8 cellular contexts compared by ENCODE assay signal in genomic region chr6:132423839-132424238, GRCh38.
"Had no signal": no experiment of that assay in that cellular context is flagged by ENCODE, and none has a peak within 500 bp of the region (broad histone marks: within the 10 kb centered on the region; RNA-seq: fewer than 3 reads in every experiment).

No MANE protein-coding gene starts in this region.

- H3K36me3 ChIP-seq: HAP-1 had no signal

- H3K4me3 ChIP-seq: GM23248, GM23338, HAP-1 had no signal

- H3K4me1 ChIP-seq: HAP-1 had no signal

- DNase-seq: GM23248, GOT3, H7, H9, HCEC 1CT, HFFc6 had no signal

- H3K9me3 ChIP-seq: HAP-1 had no signal

- H3K27ac ChIP-seq: GM23248 had no signal
